ENCODE assay signal across 2 cellular contexts in the genomic region with DNA sequence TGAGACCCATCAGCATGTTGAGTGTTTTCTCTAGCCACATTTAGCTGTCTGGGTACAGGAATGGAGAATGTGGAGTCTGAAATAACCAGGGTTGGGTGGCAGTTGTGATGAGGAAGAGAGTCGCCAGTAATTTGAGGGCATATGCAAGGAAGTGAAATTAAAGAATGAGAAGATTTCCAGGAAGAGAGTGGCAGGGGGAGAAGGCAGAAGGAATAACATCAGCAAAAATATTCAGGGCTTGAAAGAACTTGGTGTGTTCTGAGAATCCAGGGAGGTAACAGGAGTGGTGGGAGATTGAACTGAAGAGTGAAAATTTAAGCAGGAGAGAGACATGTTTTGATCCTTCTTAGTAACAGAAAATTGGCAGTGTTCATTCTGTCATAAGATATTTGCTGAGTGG.
TF ChIP-seq lines count a peak whose summit lies in the region.

No MANE protein-coding gene starts in this region.

TF ChIP-seq in GM12878, 131 proteins besides CTCF, POLR2A, EP300 and RAD21:
- TF ChIP-seq FOXM1 (IDR thresholded peaks at IDR 0.05; ENCODE audit: low read depth, low read length) (no peak), NRF1 (conservative IDR thresholded peaks at IDR 0.05; ENCODE audit: low read depth, low read length) (no peak), TCF12 (IDR thresholded peaks at IDR 0.05; ENCODE audit: low read depth, low read length) (no peak), SUPT20H (IDR thresholded peaks at IDR 0.05; ENCODE audit: borderline replicate concordance, control insufficient read depth, low read depth, low read length) (no peak), SUZ12 (IDR thresholded peaks at IDR 0.05; ENCODE audit: unreplicated experiment) (no peak), ESRRA (IDR thresholded peaks at IDR 0.05; ENCODE audit: low read length) (no peak), SMAD5 (IDR thresholded peaks at IDR 0.05; ENCODE audit: low read depth) (no peak), MEF2A (IDR thresholded peaks at IDR 0.05; ENCODE audit: insufficient read depth, low read depth, low read length) (no peak), ZNF622 (IDR thresholded peaks at IDR 0.05) (no peak), RUNX3 (IDR thresholded peaks at IDR 0.05; ENCODE audit: low read length) (no peak), CBFB (IDR thresholded peaks at IDR 0.05; ENCODE audit: low read depth) (no peak), SMARCA5 (IDR thresholded peaks at IDR 0.05) (no peak), CBX5 (IDR thresholded peaks at IDR 0.05; ENCODE audit: low read depth) (no peak), IKZF2 (IDR thresholded peaks at IDR 0.05) (no peak)
- TF ChIP-seq, protein P1, sequence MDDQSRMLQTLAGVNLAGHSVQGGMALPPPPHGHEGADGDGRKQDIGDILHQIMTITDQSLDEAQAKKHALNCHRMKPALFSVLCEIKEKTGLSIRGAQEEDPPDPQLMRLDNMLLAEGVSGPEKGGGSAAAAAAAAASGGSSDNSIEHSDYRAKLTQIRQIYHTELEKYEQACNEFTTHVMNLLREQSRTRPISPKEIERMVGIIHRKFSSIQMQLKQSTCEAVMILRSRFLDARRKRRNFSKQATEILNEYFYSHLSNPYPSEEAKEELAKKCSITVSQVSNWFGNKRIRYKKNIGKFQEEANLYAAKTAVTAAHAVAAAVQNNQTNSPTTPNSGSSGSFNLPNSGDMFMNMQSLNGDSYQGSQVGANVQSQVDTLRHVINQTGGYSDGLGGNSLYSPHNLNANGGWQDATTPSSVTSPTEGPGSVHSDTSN (IDR thresholded peaks at IDR 0.05; ENCODE audit: insufficient replicate concordance, low read depth, low read length): no peak
- TF ChIP-seq, protein P2, sequence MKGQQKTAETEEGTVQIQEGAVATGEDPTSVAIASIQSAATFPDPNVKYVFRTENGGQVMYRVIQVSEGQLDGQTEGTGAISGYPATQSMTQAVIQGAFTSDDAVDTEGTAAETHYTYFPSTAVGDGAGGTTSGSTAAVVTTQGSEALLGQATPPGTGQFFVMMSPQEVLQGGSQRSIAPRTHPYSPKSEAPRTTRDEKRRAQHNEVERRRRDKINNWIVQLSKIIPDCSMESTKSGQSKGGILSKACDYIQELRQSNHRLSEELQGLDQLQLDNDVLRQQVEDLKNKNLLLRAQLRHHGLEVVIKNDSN (IDR thresholded peaks at IDR 0.05; ENCODE audit: borderline replicate concordance, extremely low read length, insufficient read depth, low read depth, low read length): no peak
- TF ChIP-seq, protein P3, sequence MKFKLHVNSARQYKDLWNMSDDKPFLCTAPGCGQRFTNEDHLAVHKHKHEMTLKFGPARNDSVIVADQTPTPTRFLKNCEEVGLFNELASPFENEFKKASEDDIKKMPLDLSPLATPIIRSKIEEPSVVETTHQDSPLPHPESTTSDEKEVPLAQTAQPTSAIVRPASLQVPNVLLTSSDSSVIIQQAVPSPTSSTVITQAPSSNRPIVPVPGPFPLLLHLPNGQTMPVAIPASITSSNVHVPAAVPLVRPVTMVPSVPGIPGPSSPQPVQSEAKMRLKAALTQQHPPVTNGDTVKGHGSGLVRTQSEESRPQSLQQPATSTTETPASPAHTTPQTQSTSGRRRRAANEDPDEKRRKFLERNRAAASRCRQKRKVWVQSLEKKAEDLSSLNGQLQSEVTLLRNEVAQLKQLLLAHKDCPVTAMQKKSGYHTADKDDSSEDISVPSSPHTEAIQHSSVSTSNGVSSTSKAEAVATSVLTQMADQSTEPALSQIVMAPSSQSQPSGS (IDR thresholded peaks at IDR 0.05; ENCODE audit: low read length): no peak
- TF ChIP-seq, protein P4, sequence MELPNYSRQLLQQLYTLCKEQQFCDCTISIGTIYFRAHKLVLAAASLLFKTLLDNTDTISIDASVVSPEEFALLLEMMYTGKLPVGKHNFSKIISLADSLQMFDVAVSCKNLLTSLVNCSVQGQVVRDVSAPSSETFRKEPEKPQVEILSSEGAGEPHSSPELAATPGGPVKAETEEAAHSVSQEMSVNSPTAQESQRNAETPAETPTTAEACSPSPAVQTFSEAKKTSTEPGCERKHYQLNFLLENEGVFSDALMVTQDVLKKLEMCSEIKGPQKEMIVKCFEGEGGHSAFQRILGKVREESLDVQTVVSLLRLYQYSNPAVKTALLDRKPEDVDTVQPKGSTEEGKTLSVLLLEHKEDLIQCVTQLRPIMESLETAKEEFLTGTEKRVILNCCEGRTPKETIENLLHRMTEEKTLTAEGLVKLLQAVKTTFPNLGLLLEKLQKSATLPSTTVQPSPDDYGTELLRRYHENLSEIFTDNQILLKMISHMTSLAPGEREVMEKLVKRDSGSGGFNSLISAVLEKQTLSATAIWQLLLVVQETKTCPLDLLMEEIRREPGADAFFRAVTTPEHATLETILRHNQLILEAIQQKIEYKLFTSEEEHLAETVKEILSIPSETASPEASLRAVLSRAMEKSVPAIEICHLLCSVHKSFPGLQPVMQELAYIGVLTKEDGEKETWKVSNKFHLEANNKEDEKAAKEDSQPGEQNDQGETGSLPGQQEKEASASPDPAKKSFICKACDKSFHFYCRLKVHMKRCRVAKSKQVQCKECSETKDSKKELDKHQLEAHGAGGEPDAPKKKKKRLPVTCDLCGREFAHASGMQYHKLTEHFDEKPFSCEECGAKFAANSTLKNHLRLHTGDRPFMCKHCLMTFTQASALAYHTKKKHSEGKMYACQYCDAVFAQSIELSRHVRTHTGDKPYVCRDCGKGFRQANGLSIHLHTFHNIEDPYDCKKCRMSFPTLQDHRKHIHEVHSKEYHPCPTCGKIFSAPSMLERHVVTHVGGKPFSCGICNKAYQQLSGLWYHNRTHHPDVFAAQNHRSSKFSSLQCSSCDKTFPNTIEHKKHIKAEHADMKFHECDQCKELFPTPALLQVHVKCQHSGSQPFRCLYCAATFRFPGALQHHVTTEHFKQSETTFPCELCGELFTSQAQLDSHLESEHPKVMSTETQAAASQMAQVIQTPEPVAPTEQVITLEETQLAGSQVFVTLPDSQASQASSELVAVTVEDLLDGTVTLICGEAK (IDR thresholded peaks at IDR 0.05; ENCODE audit: borderline replicate concordance): no peak
- TF ChIP-seq, protein P5, sequence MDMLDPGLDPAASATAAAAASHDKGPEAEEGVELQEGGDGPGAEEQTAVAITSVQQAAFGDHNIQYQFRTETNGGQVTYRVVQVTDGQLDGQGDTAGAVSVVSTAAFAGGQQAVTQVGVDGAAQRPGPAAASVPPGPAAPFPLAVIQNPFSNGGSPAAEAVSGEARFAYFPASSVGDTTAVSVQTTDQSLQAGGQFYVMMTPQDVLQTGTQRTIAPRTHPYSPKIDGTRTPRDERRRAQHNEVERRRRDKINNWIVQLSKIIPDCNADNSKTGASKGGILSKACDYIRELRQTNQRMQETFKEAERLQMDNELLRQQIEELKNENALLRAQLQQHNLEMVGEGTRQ (IDR thresholded peaks at IDR 0.05; ENCODE audit: borderline replicate concordance, low read depth, low read length): no peak

TF ChIP-seq in GM12891, 5 proteins besides CTCF, POLR2A, EP300 and RAD21:
- no peak for TF ChIP-seq TAF1 (IDR thresholded peaks at IDR 0.05; ENCODE audit: low read depth, low read length)
- TF ChIP-seq PAX5 (IDR thresholded peaks at IDR 0.05; ENCODE audit: insufficient read depth, low read length, severe bottlenecking): no peak
- TF ChIP-seq SPI1 (IDR thresholded peaks at IDR 0.05; ENCODE audit: low read depth, low read length): no peak
- no peak for TF ChIP-seq POLR2AphosphoS5 (IDR thresholded peaks at IDR 0.05; ENCODE audit: low read depth, low read length)
- no peak for TF ChIP-seq POU2F2 (IDR thresholded peaks at IDR 0.05; ENCODE audit: low read depth, low read length)
